19 cellular contexts compared by ENCODE assay signal in genomic region chr1:76843821-76844448, GRCh38. TPM values are rescaled to one million over a fixed set of nuclear protein-coding genes. Genes with fewer than 3 reads are reported as not detected.
DNase-seq lines count a peak whose midpoint lies in the region; ATAC-seq and TF ChIP-seq lines count a peak whose summit lies in the region.
"Had no signal": no experiment of that assay in that cellular context is flagged by ENCODE, and none has a peak within 500 bp of the region (broad histone marks: within the 10 kb centered on the region; RNA-seq: fewer than 3 reads in every experiment).

No MANE protein-coding gene starts in this region.

- DNase-seq in activated CD4-positive, alpha-beta T cell treated with anti-CD3 and anti-CD28 coated beads for 36 hours: no peak
- no peak for DNase-seq in activated CD4-positive, alpha-beta T cell treated with anti-CD3 and anti-CD28 coated beads, Interleukin-2, amount 50 U/mL, for 1 hour
- no peak for DNase-seq in fibroblast of lung (ENCODE audit: low read depth in 2 of 2)
- no peak for DNase-seq in iPS-NIHi11 (ENCODE audit: low spot score)
- DNase-seq in kidney glomerular epithelial cell (lab: John Stamatoyannopoulos, UW): no peak
- DNase-seq: activated CD8-positive, alpha-beta memory T cell treated with anti-CD3 and anti-CD28 coated beads for 24 hours; foreskin fibroblast; left cardiac atrium; NCI-H1417 treated with DMSO at 0.1 percent for 48 hours; NCI-H774; SW 1271; transverse colon had no signal

- peaks cover 1% of the 10 kb centered on the region for H3K27me3 Mint-ChIP-seq in activated CD4-positive, alpha-beta T cell treated with anti-CD3 and anti-CD28 coated beads for 36 hours

- H3K27me3 ChIP-seq in OCI-LY3 (ENCODE audit: low read depth, low read length) (no peaks in the 10 kb centered on the region), fibroblast of lung (ENCODE audit: control insufficient read depth, insufficient read depth, low read length) (no peaks in the 10 kb centered on the region)
- H3K27me3 ChIP-seq: ascending aorta, neural progenitor cell, transverse colon had no signal

- intact Hi-C loops in activated CD4-positive, alpha-beta T cell treated with anti-CD3 and anti-CD28 coated beads for 36 hours (cut with DNase I, micrococcal nuclease): no loop called here

- ATAC-seq in activated CD4-positive, alpha-beta T cell treated with anti-CD3 and anti-CD28 coated beads for 36 hours: peak; percentile 23
- ATAC-seq in GM19463 (IDR thresholded peaks at IDR 0.05; ENCODE audit: unreplicated experiment) (peak; percentile 61), GM18498 (IDR thresholded peaks at IDR 0.05; ENCODE audit: unreplicated experiment) (no peak)
- ATAC-seq: left cardiac atrium; stimulated activated effector memory CD8-positive, alpha-beta T cell treated with anti-CD3 and anti-CD28 coated beads, Interleukin-12 subunit alpha, Interleukin-12 subunit beta, amount 100 ng/mL, for 72 hours had no signal

- H3K9me3 Mint-ChIP-seq in activated CD4-positive, alpha-beta T cell treated with anti-CD3 and anti-CD28 coated beads for 36 hours (ENCODE audit: low read depth): no peaks in the 10 kb centered on the region

- H3K9me3 ChIP-seq in OCI-LY3 (ENCODE audit: insufficient read depth, low read length) (no peaks in the 10 kb centered on the region), fibroblast of lung (ENCODE audit: control insufficient read depth, insufficient read depth, low read depth, low read length) (no peaks in the 10 kb centered on the region)
- H3K9me3 ChIP-seq: transverse colon had no signal

- H3K4me1 ChIP-seq in OCI-LY3 (ENCODE audit: low read length) (no peaks in the 10 kb centered on the region), fibroblast of lung (ENCODE audit: control insufficient read depth, extremely low read depth, insufficient read depth, low read length) (no peaks in the 10 kb centered on the region)
- H3K4me1 ChIP-seq: ascending aorta, neural progenitor cell, transverse colon had no signal

- H4K20me1 ChIP-seq in OCI-LY3 (ENCODE audit: insufficient read depth, low read length) (no peaks in the 10 kb centered on the region), fibroblast of lung (ENCODE audit: control insufficient read depth, extremely low read depth, insufficient read depth, low read length) (no peaks in the 10 kb centered on the region)

- no peak overlapping the region for H2AFZ ChIP-seq in OCI-LY3 (ENCODE audit: low read depth, low read length)
- H2AFZ ChIP-seq in fibroblast of lung (ENCODE audit: low read length): no peak overlapping the region
- H2AFZ ChIP-seq: neural progenitor cell had no signal

- TF ChIP-seq CTCF in OCI-LY3 (IDR thresholded peaks at IDR 0.05; ENCODE audit: low read depth, low read length): no peak
- TF ChIP-seq CTCF in fibroblast of lung (conservative IDR thresholded peaks at IDR 0.05 in 1 of 2, IDR thresholded peaks at IDR 0.05 in 1 of 2; ENCODE audit: low read depth in 1 of 2, low read length in 2 of 2): no peak

- no peaks in the 10 kb centered on the region for H3K36me3 ChIP-seq in OCI-LY3 (replicated peaks; ENCODE audit: low read depth, low read length)
- no peaks in the 10 kb centered on the region for H3K36me3 ChIP-seq in fibroblast of lung (ENCODE audit: control insufficient read depth, insufficient read depth, low read length)
- H3K36me3 ChIP-seq: ascending aorta, neural progenitor cell, transverse colon had no signal

- H3K9ac ChIP-seq in OCI-LY3 (ENCODE audit: low read length) (no peak overlapping the region), fibroblast of lung (ENCODE audit: insufficient read depth, low read length) (no peak overlapping the region)
- H3K9ac ChIP-seq: neural progenitor cell had no signal

- no peaks in the 10 kb centered on the region for H3K36me3 Mint-ChIP-seq in activated CD4-positive, alpha-beta T cell treated with anti-CD3 and anti-CD28 coated beads for 36 hours (ENCODE audit: low read depth)
- H3K36me3 Mint-ChIP-seq: neural progenitor cell; stimulated activated effector memory CD8-positive, alpha-beta T cell treated with anti-CD3 and anti-CD28 coated beads, Interleukin-12 subunit alpha, Interleukin-12 subunit beta, amount 100 ng/mL, for 72 hours had no signal

- H3K27ac ChIP-seq in OCI-LY3 (ENCODE audit: low read length): no peak overlapping the region
- H3K27ac ChIP-seq in fibroblast of lung (ENCODE audit: insufficient read depth, low read length): no peak overlapping the region
- H3K27ac ChIP-seq: ascending aorta, neural progenitor cell, transverse colon, VCaP had no signal

- H3K27ac Mint-ChIP-seq in activated CD4-positive, alpha-beta T cell treated with anti-CD3 and anti-CD28 coated beads for 36 hours: no peak overlapping the region
- H3K27ac Mint-ChIP-seq: neural progenitor cell; stimulated activated effector memory CD8-positive, alpha-beta T cell treated with anti-CD3 and anti-CD28 coated beads, Interleukin-12 subunit alpha, Interleukin-12 subunit beta, amount 100 ng/mL, for 72 hours had no signal

- H3K79me2 ChIP-seq in OCI-LY3 (ENCODE audit: low read length) (no peaks in the 10 kb centered on the region), fibroblast of lung (ENCODE audit: control insufficient read depth, insufficient read depth, low read length) (no peaks in the 10 kb centered on the region)

- H3K4me3 Mint-ChIP-seq in activated CD4-positive, alpha-beta T cell treated with anti-CD3 and anti-CD28 coated beads for 36 hours: no peak overlapping the region
- H3K4me3 Mint-ChIP-seq: neural progenitor cell; stimulated activated effector memory CD8-positive, alpha-beta T cell treated with anti-CD3 and anti-CD28 coated beads, Interleukin-12 subunit alpha, Interleukin-12 subunit beta, amount 100 ng/mL, for 72 hours had no signal

- CTCF ChIA-PET in activated CD4-positive, alpha-beta T cell treated with anti-CD3 and anti-CD28 coated beads for 36 hours (lab: Charles Lee): no interaction called here

- H3K4me1 Mint-ChIP-seq in activated CD4-positive, alpha-beta T cell treated with anti-CD3 and anti-CD28 coated beads for 36 hours: peaks cover 10% of the 10 kb centered on the region
- H3K4me1 Mint-ChIP-seq: neural progenitor cell; stimulated activated effector memory CD8-positive, alpha-beta T cell treated with anti-CD3 and anti-CD28 coated beads, Interleukin-12 subunit alpha, Interleukin-12 subunit beta, amount 100 ng/mL, for 72 hours had no signal

- POLR2A ChIA-PET in activated CD4-positive, alpha-beta T cell treated with anti-CD3 and anti-CD28 coated beads for 36 hours (lab: Charles Lee): no interaction called here

- no peak overlapping the region; the same call in 1 of the 2 replicates for H3K4me2 ChIP-seq in OCI-LY3 (ENCODE audit: low read length)
- peak overlapping the region; percentile 15 for H3K4me2 ChIP-seq in fibroblast of lung (ENCODE audit: extremely low read depth, insufficient read depth, low read length)
- H3K4me2 ChIP-seq: neural progenitor cell had no signal

- H3K4me3 ChIP-seq in OCI-LY3 (ENCODE audit: low read length) (peak overlapping the region; percentile 10; the same call in 1 of the 2 replicates), fibroblast of lung (replicated peaks in 1 of 4; ENCODE audit: control extremely low read depth in 1 of 4, insufficient read depth in 1 of 4, low read depth in 3 of 4, low read length in 4 of 4) (no peak overlapping the region)
- H3K4me3 ChIP-seq: ascending aorta, neural progenitor cell, transverse colon had no signal

RNA-seq across cellular contexts. Expression of gene ST6GALNAC5, which starts 23.3 kb away (rescaled TPM):
- total RNA-seq in activated CD4-positive, alpha-beta T cell treated with anti-CD3 and anti-CD28 coated beads for 36 hours: not detected
- 0.83 and 1.3 TPM in 2 replicates for total RNA-seq in fibroblast of lung
- 0.24 and 0.37 TPM in 2 replicates for polyA plus RNA-seq in fibroblast of lung
- 0.33 and 0.44 TPM in 2 replicates for polyA plus RNA-seq in fibroblast of lung (2012)
- polyA minus RNA-seq in fibroblast of lung (ENCODE audit: low replicate concordance): not detected in 2 replicates
